In the genomic region with DNA sequence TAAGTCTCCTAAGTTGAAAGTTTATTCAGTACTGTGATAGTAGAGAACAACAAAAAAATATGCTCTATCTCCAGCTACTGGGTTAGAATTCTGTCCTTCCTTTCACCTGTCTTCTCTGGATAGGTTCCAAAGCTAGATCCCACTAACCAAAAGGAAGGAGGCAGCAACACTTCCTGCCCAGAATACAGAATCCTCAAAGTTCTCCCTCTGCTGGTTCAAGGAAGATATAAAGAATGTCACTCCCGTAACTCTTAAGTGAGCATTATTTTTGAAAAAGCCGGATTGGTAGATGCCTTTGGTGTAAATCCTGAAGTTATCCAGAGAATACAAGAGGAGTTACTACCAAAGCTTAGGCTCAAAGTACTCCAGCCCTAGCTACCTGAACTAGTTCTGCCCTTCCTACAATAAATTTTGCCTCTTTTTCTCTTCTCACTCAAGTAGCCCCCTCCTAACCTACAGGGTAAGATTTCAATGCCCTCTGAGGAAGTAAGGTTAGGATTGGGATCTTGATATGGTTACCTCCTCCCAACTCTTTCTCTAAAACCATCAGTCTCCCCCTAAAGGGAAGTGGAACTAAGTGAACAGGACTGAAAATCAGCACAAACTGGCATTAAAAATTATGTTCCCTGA, we compare ENCODE assay signal across 8 cellular contexts. TPM values are rescaled to one million over a fixed set of nuclear protein-coding genes. Genes with fewer than 3 reads are reported as not detected.
DNase-seq lines count a peak whose midpoint lies in the region; ATAC-seq and TF ChIP-seq lines count a peak whose summit lies in the region.

No MANE protein-coding gene starts in this region.

- H3K9ac ChIP-seq in liver (ENCODE audit: low read depth in 1 of 2, low read length in 2 of 2): no peak overlapping the region

- no peak for TF ChIP-seq POLR2A in breast epithelium (IDR thresholded peaks at IDR 0.05)

- no peak overlapping the region for H3K27ac Mint-ChIP-seq in activated CD8-positive, alpha-beta T cell treated with anti-CD3 and anti-CD28 coated beads for 36 hours
- no peak overlapping the region for H3K27ac Mint-ChIP-seq in activated CD8-positive, alpha-beta T cell treated with anti-CD3 and anti-CD28 coated beads, Interleukin-2, amount 10 ng/mL, durations not matched to agents 7 days and 5 days

- H3K27me3 ChIP-seq in breast epithelium: no peaks in the 10 kb centered on the region
- H3K27me3 ChIP-seq in liver (ENCODE audit: control insufficient read depth in 4 of 4, insufficient read depth in 4 of 4, low read length in 3 of 4): no peaks in the 10 kb centered on the region

- intact Hi-C loops in activated CD8-positive, alpha-beta T cell treated with anti-CD3 and anti-CD28 coated beads for 36 hours (cut with micrococcal nuclease): no loop called here
- intact Hi-C loops in breast epithelium (cut with DNase I; ENCODE audit: low total_unique reads): no loop called here

- peaks cover 3% of the 10 kb centered on the region for H3K36me3 Mint-ChIP-seq in activated CD8-positive, alpha-beta T cell treated with anti-CD3 and anti-CD28 coated beads for 36 hours (ENCODE audit: low read depth)
- H3K36me3 Mint-ChIP-seq in activated CD8-positive, alpha-beta T cell treated with anti-CD3 and anti-CD28 coated beads, Interleukin-2, amount 10 ng/mL, durations not matched to agents 7 days and 5 days (ENCODE audit: low read depth): peaks cover 3% of the 10 kb centered on the region

- peak; percentile 71 to 77 for TF ChIP-seq RAD21 in liver (IDR thresholded peaks at IDR 0.05)

- no peak overlapping the region for H3K4me3 Mint-ChIP-seq in activated CD8-positive, alpha-beta T cell treated with anti-CD3 and anti-CD28 coated beads for 36 hours
- no peak overlapping the region for H3K4me3 Mint-ChIP-seq in activated CD8-positive, alpha-beta T cell treated with anti-CD3 and anti-CD28 coated beads, Interleukin-2, amount 10 ng/mL, durations not matched to agents 7 days and 5 days

- no peaks in the 10 kb centered on the region for H3K9me3 ChIP-seq in breast epithelium
- H3K9me3 ChIP-seq in liver (ENCODE audit: control insufficient read depth in 4 of 4, low read length in 3 of 4): no peaks in the 10 kb centered on the region

- H3K4me1 ChIP-seq in breast epithelium (no peaks in the 10 kb centered on the region), liver (ENCODE audit: control insufficient read depth in 4 of 4, insufficient read depth in 4 of 4, low read length in 3 of 4) (peaks cover 0 to 2% (median 0%) of the 10 kb centered on the region in 4 donors)

- peaks cover 16% of the 10 kb centered on the region for H3K4me1 Mint-ChIP-seq in activated CD8-positive, alpha-beta T cell treated with anti-CD3 and anti-CD28 coated beads for 36 hours (ENCODE audit: low read depth)
- peaks cover 15% of the 10 kb centered on the region for H3K4me1 Mint-ChIP-seq in activated CD8-positive, alpha-beta T cell treated with anti-CD3 and anti-CD28 coated beads, Interleukin-2, amount 10 ng/mL, durations not matched to agents 7 days and 5 days (ENCODE audit: low read depth)

- no peak for DNase-seq in activated CD8-positive, alpha-beta T cell treated with anti-CD3 and anti-CD28 coated beads for 36 hours
- no peak for DNase-seq in activated CD8-positive, alpha-beta T cell treated with anti-CD3 and anti-CD28 coated beads, Interleukin-2, amount 10 ng/mL, durations not matched to agents 7 days and 5 days
- peak; percentile 72 for DNase-seq in NCI-H2196 (lab: John Stamatoyannopoulos, UW; ENCODE audit: unreplicated experiment)
- no peak for DNase-seq in breast epithelium (ENCODE audit: low spot score in 2 of 2)
- no peak for DNase-seq in activated CD4-positive, alpha-beta T cell treated with anti-CD3 and anti-CD28 coated beads for 48 hours

- WGBS in liver: 50% methylated on average over 2 of the region's 2 CpGs

- TF ChIP-seq CTCF in activated CD8-positive, alpha-beta T cell treated with anti-CD3 and anti-CD28 coated beads for 36 hours (IDR thresholded peaks at IDR 0.05): peak; percentile 22
- peak in 2 of 3 donors; percentile 34 to 54 for TF ChIP-seq CTCF in breast epithelium (IDR thresholded peaks at IDR 0.05)
- TF ChIP-seq CTCF in liver (IDR thresholded peaks at IDR 0.05; ENCODE audit: low read depth, low read length, missing input control): peak; percentile 44

- H3K4me3 ChIP-seq in breast epithelium (no peak overlapping the region), liver (ENCODE audit: low read depth in 1 of 3, low read length in 3 of 3) (no peak overlapping the region)

- no peak for ATAC-seq in activated CD8-positive, alpha-beta T cell treated with anti-CD3 and anti-CD28 coated beads for 36 hours
- no peak for ATAC-seq in activated CD8-positive, alpha-beta T cell treated with anti-CD3 and anti-CD28 coated beads, Interleukin-2, amount 10 ng/mL, durations not matched to agents 7 days and 5 days
- ATAC-seq in HG02610 (IDR thresholded peaks at IDR 0.05; ENCODE audit: unreplicated experiment) (no peak), GM18519 (IDR thresholded peaks at IDR 0.05; ENCODE audit: low FRiP score, unreplicated experiment) (no peak)

- H3K9me3 Mint-ChIP-seq in activated CD8-positive, alpha-beta T cell treated with anti-CD3 and anti-CD28 coated beads for 36 hours: no peaks in the 10 kb centered on the region
- no peaks in the 10 kb centered on the region for H3K9me3 Mint-ChIP-seq in activated CD8-positive, alpha-beta T cell treated with anti-CD3 and anti-CD28 coated beads, Interleukin-2, amount 10 ng/mL, durations not matched to agents 7 days and 5 days (ENCODE audit: insufficient read depth)

- CTCF ChIA-PET in activated CD8-positive, alpha-beta T cell treated with anti-CD3 and anti-CD28 coated beads for 36 hours (lab: Charles Lee): interaction anchor here (0.8 to 1.9 kb wide), 7 partner anchors 21 to 149 kb away, joined by 3 to 8 read pairs (median 4); partner anchors contain the start of gene CRIP3
- CTCF ChIA-PET in activated CD8-positive, alpha-beta T cell treated with anti-CD3 and anti-CD28 coated beads, Interleukin-2, amount 10 ng/mL, durations not matched to agents 7 days and 5 days (lab: Charles Lee): interaction anchor here (0.9 to 2.0 kb wide), 5 partner anchors 9 to 171 kb away, joined by 3 to 7 read pairs (median 4); partner anchors contain the start of gene CRIP3

- H3K27ac ChIP-seq in breast epithelium (no peak overlapping the region), liver (ENCODE audit: low read depth in 1 of 2, low read length in 2 of 2) (no peak overlapping the region)

- H3K27me3 Mint-ChIP-seq in activated CD8-positive, alpha-beta T cell treated with anti-CD3 and anti-CD28 coated beads for 36 hours: no peaks in the 10 kb centered on the region
- H3K27me3 Mint-ChIP-seq in activated CD8-positive, alpha-beta T cell treated with anti-CD3 and anti-CD28 coated beads, Interleukin-2, amount 10 ng/mL, durations not matched to agents 7 days and 5 days (ENCODE audit: low read depth): peaks cover 7% of the 10 kb centered on the region

- H3K36me3 ChIP-seq in breast epithelium (no peaks in the 10 kb centered on the region), liver (ENCODE audit: control insufficient read depth in 4 of 4, insufficient read depth in 3 of 4, low read depth in 1 of 4, low read length in 3 of 4) (peaks cover 2 to 18% (median 9%) of the 10 kb centered on the region in 4 donors)

- POLR2A ChIA-PET in activated CD8-positive, alpha-beta T cell treated with anti-CD3 and anti-CD28 coated beads for 36 hours (lab: Charles Lee): no interaction called here
- POLR2A ChIA-PET in activated CD8-positive, alpha-beta T cell treated with anti-CD3 and anti-CD28 coated beads, Interleukin-2, amount 10 ng/mL, durations not matched to agents 7 days and 5 days (lab: Charles Lee): no interaction called here

TF ChIP-seq in liver, 16 proteins besides CTCF, POLR2A, EP300 and RAD21:
- no peak for TF ChIP-seq MAX (IDR thresholded peaks at IDR 0.05)
- TF ChIP-seq JUND (IDR thresholded peaks at IDR 0.05): no peak
- TF ChIP-seq EGR1 (IDR thresholded peaks at IDR 0.05; ENCODE audit: low read depth in 2 of 2): no peak
- TF ChIP-seq YY1 (IDR thresholded peaks at IDR 0.05): no peak
- no peak for TF ChIP-seq SP1 (IDR thresholded peaks at IDR 0.05)
- no peak for TF ChIP-seq HNF4A (conservative IDR thresholded peaks at IDR 0.05)
- no peak for TF ChIP-seq RXRA (IDR thresholded peaks at IDR 0.05)
- no peak for TF ChIP-seq FOXA1 (IDR thresholded peaks at IDR 0.05)
- no peak for TF ChIP-seq FOXA2 (IDR thresholded peaks at IDR 0.05)
- TF ChIP-seq, protein P1, sequence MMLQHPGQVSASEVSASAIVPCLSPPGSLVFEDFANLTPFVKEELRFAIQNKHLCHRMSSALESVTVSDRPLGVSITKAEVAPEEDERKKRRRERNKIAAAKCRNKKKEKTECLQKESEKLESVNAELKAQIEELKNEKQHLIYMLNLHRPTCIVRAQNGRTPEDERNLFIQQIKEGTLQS (IDR thresholded peaks at IDR 0.05): no peak

RNA-seq across cellular contexts. Expression of gene CRIP3, which starts 26.0 kb away (rescaled TPM):
- total RNA-seq in activated CD8-positive, alpha-beta T cell treated with anti-CD3 and anti-CD28 coated beads for 36 hours: 1 to 10 TPM; 2.2 to 2.4 TPM
- total RNA-seq in activated CD8-positive, alpha-beta T cell treated with anti-CD3 and anti-CD28 coated beads, Interleukin-2, amount 10 ng/mL, durations not matched to agents 7 days and 5 days: not detected
- 1 to 10 TPM; 1.6 to 2.1 (median 1.9) TPM for total RNA-seq in breast epithelium
- total RNA-seq in liver: 1 to 10 TPM; 1.1 to 1.6 TPM
- 1 to 10 TPM; 3.2 to 9.5 TPM for polyA plus RNA-seq in liver

RNA-seq across cellular contexts. Expression of gene ZNF318, which starts 34.9 kb away (rescaled TPM):
- 10 to 100 TPM; 13.1 to 13.5 TPM for total RNA-seq in activated CD8-positive, alpha-beta T cell treated with anti-CD3 and anti-CD28 coated beads for 36 hours
- 1 to 10 TPM; 6.7 to 7.0 TPM for total RNA-seq in activated CD8-positive, alpha-beta T cell treated with anti-CD3 and anti-CD28 coated beads, Interleukin-2, amount 10 ng/mL, durations not matched to agents 7 days and 5 days
- total RNA-seq in breast epithelium (10 to 100 TPM; 15.4 to 19.5 (median 17.4) TPM), liver (1 to 10 TPM; 4.4 to 9.1 TPM)
- 1 to 10 TPM; 3.6 to 4.0 TPM for polyA plus RNA-seq in liver

RNA-seq across cellular contexts. Expression of gene SLC22A7, which starts 36.5 kb away (rescaled TPM):
- total RNA-seq in activated CD8-positive, alpha-beta T cell treated with anti-CD3 and anti-CD28 coated beads for 36 hours: not detected
- not detected for total RNA-seq in activated CD8-positive, alpha-beta T cell treated with anti-CD3 and anti-CD28 coated beads, Interleukin-2, amount 10 ng/mL, durations not matched to agents 7 days and 5 days
- not detected for total RNA-seq in breast epithelium
- total RNA-seq in liver: 100 to 1,000 TPM; 143 to 495 TPM
- 100 to 1,000 TPM; 172 to 284 TPM for polyA plus RNA-seq in liver

Comparison
In these comparisons a context has a peak if more than half of its experiments do, and no peak if none do; other contexts are left out.
1. RNA of gene SLC22A7, which starts 36.5 kb away (total RNA-seq): 143 to 495 TPM in liver; not detected in activated CD8-positive, alpha-beta T cell treated with anti-CD3 and anti-CD28 coated beads for 36 hours, not detected in activated CD8-positive, alpha-beta T cell treated with anti-CD3 and anti-CD28 coated beads, Interleukin-2, amount 10 ng/mL, durations not matched to agents 7 days and 5 days and not detected in breast epithelium; every median in the first group is over 100 times any median in the second.
2. Peak in every context shown above with its lines, with median percentiles within 50 percentile points of each other: CTCF ChIP-seq.